In the genomic region with DNA sequence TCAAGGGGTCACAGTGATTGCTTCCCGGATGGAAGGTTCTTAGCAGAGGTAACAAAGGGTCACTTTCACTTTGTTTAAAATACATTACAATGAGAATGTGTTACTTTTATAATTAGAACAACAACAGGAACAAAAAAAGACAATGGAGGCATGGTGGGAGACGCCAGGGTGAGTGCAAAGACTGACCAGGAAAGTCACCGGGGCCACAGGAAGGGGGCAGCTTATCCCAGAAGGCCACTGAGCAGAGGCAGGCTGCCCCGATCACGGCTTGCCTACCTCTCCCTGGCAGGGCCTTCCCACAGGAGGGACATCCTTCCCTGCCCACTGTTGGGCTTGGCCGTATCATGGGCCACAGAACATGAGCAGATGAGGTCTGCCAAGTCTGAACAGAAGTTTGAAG, we compare ENCODE assay signal across 27 cellular contexts. TPM values are rescaled to one million over a fixed set of nuclear protein-coding genes. Genes with fewer than 3 reads are reported as not detected.
"Had no signal": no experiment of that assay in that cellular context is flagged by ENCODE, and none has a peak within 500 bp of the region (broad histone marks: within the 10 kb centered on the region; RNA-seq: fewer than 3 reads in every experiment).

No MANE protein-coding gene starts in this region.

- H3K36me3 ChIP-seq: MG63 had no signal

- H3K27me3 ChIP-seq: MG63 had no signal

- ATAC-seq: activated T-helper 17 cell treated with anti-CD3 and anti-CD28 coated beads, Interleukin-2, amount 50 U/mL, for 72 hours; Right ventricle myocardium inferior had no signal

- H3K27ac Mint-ChIP-seq: activated CD4-positive, alpha-beta memory T cell treated with anti-CD3 and anti-CD28 coated beads for 36 hours; activated CD4-positive, alpha-beta T cell treated with anti-CD3 and anti-CD28 coated beads, Interleukin-2, amount 10 ng/mL, durations not matched to agents 7 days and 5 days; activated naive CD4-positive, alpha-beta T cell treated with anti-CD3 and anti-CD28 coated beads for 36 hours; activated naive CD8-positive, alpha-beta T cell; activated T-helper 17 cell treated with anti-CD3 and anti-CD28 coated beads, Interleukin-2, amount 50 U/mL, for 72 hours; brain had no signal

- H3K4me1 Mint-ChIP-seq: activated CD4-positive, alpha-beta T cell treated with anti-CD3 and anti-CD28 coated beads, Interleukin-2, amount 10 ng/mL, durations not matched to agents 7 days and 5 days; activated T-helper 17 cell treated with anti-CD3 and anti-CD28 coated beads, Interleukin-2, amount 50 U/mL, for 72 hours had no signal

- H3K36me3 Mint-ChIP-seq: activated CD4-positive, alpha-beta memory T cell treated with anti-CD3 and anti-CD28 coated beads for 36 hours; activated naive CD8-positive, alpha-beta T cell had no signal

- H3K4me2 ChIP-seq: SK-N-SH had no signal

- H3K4me3 Mint-ChIP-seq: activated CD4-positive, alpha-beta memory T cell treated with anti-CD3 and anti-CD28 coated beads for 36 hours; activated CD4-positive, alpha-beta T cell treated with anti-CD3 and anti-CD28 coated beads, Interleukin-2, amount 10 ng/mL, durations not matched to agents 7 days and 5 days; activated naive CD4-positive, alpha-beta T cell treated with anti-CD3 and anti-CD28 coated beads for 36 hours; activated naive CD8-positive, alpha-beta T cell; activated T-helper 17 cell treated with anti-CD3 and anti-CD28 coated beads, Interleukin-2, amount 50 U/mL, for 72 hours; brain; central memory CD8-positive, alpha-beta T cell had no signal

- H3K9ac ChIP-seq: SK-N-SH had no signal

- FAIRE-seq: astrocyte had no signal

- H3K9me3 Mint-ChIP-seq: activated CD4-positive, alpha-beta memory T cell treated with anti-CD3 and anti-CD28 coated beads for 36 hours; activated CD4-positive, alpha-beta T cell treated with anti-CD3 and anti-CD28 coated beads, Interleukin-2, amount 10 ng/mL, durations not matched to agents 7 days and 5 days; activated naive CD4-positive, alpha-beta T cell treated with anti-CD3 and anti-CD28 coated beads for 36 hours; activated T-helper 17 cell treated with anti-CD3 and anti-CD28 coated beads, Interleukin-2, amount 50 U/mL, for 72 hours; central memory CD8-positive, alpha-beta T cell had no signal

- DNase-seq: activated CD4-positive, alpha-beta memory T cell treated with anti-CD3 and anti-CD28 coated beads for 36 hours; activated CD4-positive, alpha-beta T cell treated with anti-CD3 and anti-CD28 coated beads, Interleukin-2, amount 10 ng/mL, durations not matched to agents 7 days and 5 days; activated CD4-positive, CD25-positive, alpha-beta regulatory T cell; activated gamma-delta T cell; activated naive CD4-positive, alpha-beta T cell treated with anti-CD3 and anti-CD28 coated beads for 36 hours; activated T-cell treated with anti-CD3 and anti-CD28 coated beads for 4 hours; activated T-cell treated with anti-CD3 and anti-CD28 coated beads, Interleukin-2, amount 50 U/mL, for 48 hours; amygdala; MG63; MV-4-11; NCI-H1092 treated with DMSO at 0.1 percent for 48 hours; NCI-H1436; NCI-H1694 treated with DMSO at 0.1 percent for 48 hours; NCI-H2081; NCI-H510A treated with DMSO at 0.1 percent for 48 hours; NCI-H69; SK-N-SH; T-helper 1 cell had no signal

- H3K9me2 ChIP-seq: SK-N-SH had no signal

- H3K4me3 ChIP-seq: MG63 had no signal

- H3K9me3 ChIP-seq: MG63, SK-N-SH had no signal

RNA-seq across cellular contexts. Expression of gene ENO4, which starts 46.8 kb away (rescaled TPM):
- total RNA-seq: activated CD4-positive, alpha-beta memory T cell treated with anti-CD3 and anti-CD28 coated beads for 36 hours; activated CD4-positive, alpha-beta T cell treated with anti-CD3 and anti-CD28 coated beads, Interleukin-2, amount 10 ng/mL, durations not matched to agents 7 days and 5 days; activated CD8-positive, alpha-beta memory T cell treated with anti-CD3 and anti-CD28 coated beads for 36 hours; activated naive CD4-positive, alpha-beta T cell treated with anti-CD3 and anti-CD28 coated beads for 36 hours; activated T-helper 17 cell treated with anti-CD3 and anti-CD28 coated beads, Interleukin-2, amount 50 U/mL, for 72 hours; Right ventricle myocardium inferior; RPMI7951; T-helper 2 cell treated with Interferon-gamma antibody and Interleukin-4, amounts not matched to agents 100 ng/mL and 5 ng/mL, for 36 hours had no signal
